ENCODE assay signal across 1 cellular context in genomic region chr20:44491635-44492395, GRCh38.
TF ChIP-seq lines count a peak whose summit lies in the region.

No MANE protein-coding gene starts in this region.

TF ChIP-seq in K562, 482 proteins besides CTCF, POLR2A, EP300 and RAD21:
- TF ChIP-seq TCF3 (CRISPR knock-in tag; IDR thresholded peaks at IDR 0.05) (0 out of 2 replicates have a peak, but pooled peaks have one; percentile 13), HMGN3 (IDR thresholded peaks at IDR 0.05; ENCODE audit: borderline replicate concordance, extremely low read depth, insufficient read length, low read depth, low read length) (no peak), FOSL1 (tag; conservative IDR thresholded peaks at IDR 0.05) (0 out of 2 replicates have a peak, but pooled peaks have one; percentile 17), ZNF217 (CRISPR knock-in tag; IDR thresholded peaks at IDR 0.05) (no peak), FOXO4 (CRISPR knock-in tag; IDR thresholded peaks at IDR 0.05) (no peak)
